In the genomic region with DNA sequence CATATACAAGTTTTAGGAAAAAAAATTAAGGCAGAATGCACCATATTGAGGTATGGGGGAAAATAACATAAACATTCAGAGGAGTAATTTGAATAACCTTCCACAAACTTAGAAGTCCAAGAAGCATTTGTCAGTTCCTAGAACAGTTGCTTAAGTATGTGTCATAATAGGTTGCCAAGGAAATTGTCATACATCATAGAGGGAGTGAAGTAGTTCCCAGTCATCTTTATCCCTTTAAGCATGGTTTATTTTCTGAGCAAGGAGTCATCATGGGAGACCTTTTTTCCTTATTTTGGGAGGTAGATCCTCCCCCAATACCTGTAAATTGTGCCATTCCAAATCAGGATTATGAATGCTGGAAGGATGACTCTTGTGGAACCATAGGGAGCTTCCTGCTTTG, we compare ENCODE assay signal across 15 cellular contexts. TPM values are rescaled to one million over a fixed set of nuclear protein-coding genes. Genes with fewer than 3 reads are reported as not detected.
DNase-seq lines count a peak whose midpoint lies in the region; ATAC-seq and TF ChIP-seq lines count a peak whose summit lies in the region.
"Had no signal": no experiment of that assay in that cellular context is flagged by ENCODE, and none has a peak within 500 bp of the region (broad histone marks: within the 10 kb centered on the region; RNA-seq: fewer than 3 reads in every experiment).

A gene with protein sequence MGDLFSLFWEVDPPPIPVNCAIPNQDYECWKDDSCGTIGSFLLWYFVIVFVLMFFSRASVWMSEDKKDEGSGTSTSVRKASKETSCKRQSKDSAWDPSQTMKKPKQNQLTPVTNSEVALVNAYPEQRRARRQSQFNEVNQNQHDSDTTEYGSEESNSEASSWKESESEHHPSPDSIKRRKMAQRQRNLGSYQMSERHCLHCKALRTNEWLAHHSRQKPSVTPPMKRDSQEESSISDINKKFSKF (plus strand): TSS at position 219 of the 400 bp plus-strand sequence. CDS start 51 bp downstream, at position 270.

- peak within 1 kb of the TSS; percentile 35 for H3K4me3 Mint-ChIP-seq in activated CD8-positive, alpha-beta memory T cell treated with anti-CD3 and anti-CD28 coated beads, Interleukin-2, amount 10 ng/mL, durations not matched to agents 7 days and 5 days
- H3K4me3 Mint-ChIP-seq: memory B cell had no signal

- peaks cover 5% of the 10 kb centered on the region for H3K27me3 Mint-ChIP-seq in activated CD8-positive, alpha-beta memory T cell treated with anti-CD3 and anti-CD28 coated beads, Interleukin-2, amount 10 ng/mL, durations not matched to agents 7 days and 5 days
- H3K27me3 Mint-ChIP-seq: memory B cell had no signal

- CTCF ChIA-PET in activated CD8-positive, alpha-beta memory T cell treated with anti-CD3 and anti-CD28 coated beads, Interleukin-2, amount 10 ng/mL, durations not matched to agents 7 days and 5 days (lab: Charles Lee) = no interaction called here

- peaks cover 25% of the 10 kb centered on the region for H3K4me1 Mint-ChIP-seq in activated CD8-positive, alpha-beta memory T cell treated with anti-CD3 and anti-CD28 coated beads, Interleukin-2, amount 10 ng/mL, durations not matched to agents 7 days and 5 days

- no peak within 1 kb of the TSS for H3K27ac Mint-ChIP-seq in activated CD8-positive, alpha-beta memory T cell treated with anti-CD3 and anti-CD28 coated beads, Interleukin-2, amount 10 ng/mL, durations not matched to agents 7 days and 5 days
- H3K27ac Mint-ChIP-seq: memory B cell had no signal

- no peak for DNase-seq in activated CD8-positive, alpha-beta memory T cell treated with anti-CD3 and anti-CD28 coated beads, Interleukin-2, amount 10 ng/mL, durations not matched to agents 7 days and 5 days
- no peak for DNase-seq in activated CD8-positive, alpha-beta memory T cell treated with anti-CD3 and anti-CD28 coated beads, Interleukin-2, amount 50 U/mL, for 4 hours
- DNase-seq in RPMI7951 (ENCODE audit: low read depth) (peak; percentile 41), fibroblast of the conjunctiva (ENCODE audit: low read depth) (peak; percentile 44), testis (no peak), head of caudate nucleus (no peak), NCI-H748 (lab: John Stamatoyannopoulos, UW; ENCODE audit: unreplicated experiment) (no peak), ureter (ENCODE audit: low spot score) (no peak)
- DNase-seq: body of pancreas, NCI-H187 treated with DMSO at 0.1 percent for 48 hours, SHP77 treated with DMSO at 0.1 percent for 48 hours had no signal

- ATAC-seq in activated CD8-positive, alpha-beta memory T cell treated with anti-CD3 and anti-CD28 coated beads, Interleukin-2, amount 10 ng/mL, durations not matched to agents 7 days and 5 days = no peak
- ATAC-seq: body of pancreas, gastroesophageal sphincter had no signal

- H3K36me3 ChIP-seq in testis (ENCODE audit: low read depth, missing control alignments) = no peaks in the 10 kb centered on the region

- intact Hi-C loops in testis (cut with DNase I; ENCODE audit: low total_unique reads) = no loop called here
- intact Hi-C loops in head of caudate nucleus (cut with DNase I) = no loop called here

- H3K27ac ChIP-seq in testis = no peak within 1 kb of the TSS
- H3K27ac ChIP-seq: body of pancreas, gastroesophageal sphincter had no signal

- TF ChIP-seq POLR2A in testis (IDR thresholded peaks at IDR 0.05) = no peak

- H3K9me3 ChIP-seq in testis = no peaks in the 10 kb centered on the region
- H3K9me3 ChIP-seq: body of pancreas, gastroesophageal sphincter had no signal

- TF ChIP-seq CTCF in testis (IDR thresholded peaks at IDR 0.05) = no peak

- H3K4me1 ChIP-seq in testis = peaks cover 5% of the 10 kb centered on the region

- H3K9me3 Mint-ChIP-seq in activated CD8-positive, alpha-beta memory T cell treated with anti-CD3 and anti-CD28 coated beads, Interleukin-2, amount 10 ng/mL, durations not matched to agents 7 days and 5 days (ENCODE audit: low read depth) = no peaks in the 10 kb centered on the region
- H3K9me3 Mint-ChIP-seq: memory B cell had no signal

- no peaks in the 10 kb centered on the region for H3K27me3 ChIP-seq in testis
- H3K27me3 ChIP-seq: body of pancreas, gastroesophageal sphincter had no signal

- peaks cover 10% of the 10 kb centered on the region for H3K36me3 Mint-ChIP-seq in activated CD8-positive, alpha-beta memory T cell treated with anti-CD3 and anti-CD28 coated beads, Interleukin-2, amount 10 ng/mL, durations not matched to agents 7 days and 5 days

- H3K4me3 ChIP-seq in testis = peak within 1 kb of the TSS; percentile 77 to 92
- H3K4me3 ChIP-seq: body of pancreas, gastroesophageal sphincter, skin epidermis had no signal

RNA-seq across cellular contexts. Expression of the gene that starts here (rescaled TPM):
- not detected for total RNA-seq in activated CD8-positive, alpha-beta memory T cell treated with anti-CD3 and anti-CD28 coated beads, Interleukin-2, amount 10 ng/mL, durations not matched to agents 7 days and 5 days
- not detected in 2 replicates for total RNA-seq in RPMI7951 (2014; rRNA removed; shearing (Covaris generic))
- 10 to 100 TPM; 17.8 to 34.8 TPM for total RNA-seq in testis
- 61.0 TPM for polyA plus RNA-seq in testis (ENCODE audit: insufficient read depth, low read depth, low replicate concordance)
- total RNA-seq in ureter = not detected
- total RNA-seq: body of pancreas, gastroesophageal sphincter had no signal
- polyA plus RNA-seq: AG04450 had no signal

Comparison
In these comparisons a context has a peak if more than half of its experiments do, and no peak if none do; other contexts are left out.
1. RNA of the gene that starts here (total RNA-seq): 17.8 to 34.8 TPM in testis; not detected in activated CD8-positive, alpha-beta memory T cell treated with anti-CD3 and anti-CD28 coated beads, Interleukin-2, amount 10 ng/mL, durations not matched to agents 7 days and 5 days, not detected in RPMI7951 and not detected in ureter (single experiment); every median in the first group is over 10 times any median in the second.
2. Peak in DNase-seq in RPMI7951; RNA of the gene not detected or under 1 TPM.